Comparison of ENCODE assay signal across 35 cellular contexts in genomic region chr2:221202431-221202830, GRCh38.
"Had no signal": no experiment of that assay in that cellular context is flagged by ENCODE, and none has a peak within 500 bp of the region (broad histone marks: within the 10 kb centered on the region; RNA-seq: fewer than 3 reads in every experiment).

No MANE protein-coding gene starts in this region.

- H3K4me1 ChIP-seq: ascending aorta, colonic mucosa, esophagus squamous epithelium, heart right ventricle, pancreas, prostate gland, uterus had no signal

- DNase-seq: activated CD4-positive, alpha-beta T cell treated with anti-CD3 and anti-CD28 coated beads for 48 hours; activated CD4-positive, alpha-beta T cell treated with anti-CD3 and anti-CD28 coated beads, Interleukin-2, amount 50 U/mL, for 48 hours; activated CD8-positive, alpha-beta memory T cell treated with anti-CD3 and anti-CD28 coated beads for 24 hours; activated effector memory CD4-positive, alpha-beta T cell treated with anti-CD3 and anti-CD28 coated beads, Interleukin-2, amount 50 U/mL, for 16 hours; activated naive CD4-positive, alpha-beta T cell treated with anti-CD3 and anti-CD28 coated beads, Interleukin-2, amount 10 ng/mL, durations not matched to agents 7 days and 5 days; activated naive CD8-positive, alpha-beta T cell treated with anti-CD3 and anti-CD28 coated beads, Interleukin-2, amount 10 ng/mL, durations not matched to agents 7 days and 5 days; cerebellar nuclear complex; colonic mucosa; effector CD8-positive, alpha-beta T cell; esophagus squamous epithelium; foreskin melanocyte; heart right ventricle; naive thymus-derived CD8-positive, alpha-beta T cell; nucleus accumbens; pancreas; sigmoid colon; small intestine; stimulated activated CD4-positive, alpha-beta T cell treated with anti-CD3 and anti-CD28 coated beads, Interleukin-4, amount 100 ng/mL, for 24 hours; uterus had no signal

- FAIRE-seq: endometrium, pancreas, small intestine, TTC549 had no signal

- H3K4me3 ChIP-seq: ascending aorta, cardiac muscle cell, colonic mucosa, esophagus squamous epithelium, heart right ventricle, pancreas, prostate gland, sigmoid colon, thoracic aorta, uterus had no signal

- H3K27me3 Mint-ChIP-seq: activated naive CD4-positive, alpha-beta T cell treated with anti-CD3 and anti-CD28 coated beads, Interleukin-2, amount 10 ng/mL, durations not matched to agents 7 days and 5 days; activated naive CD8-positive, alpha-beta T cell treated with anti-CD3 and anti-CD28 coated beads, Interleukin-2, amount 10 ng/mL, durations not matched to agents 7 days and 5 days; brain; naive thymus-derived CD8-positive, alpha-beta T cell; stimulated activated naive CD8-positive, alpha-beta T cell treated with anti-CD3 and anti-CD28 coated beads, Interleukin-15, Interleukin-2, amounts not matched to agents 100 ng/mL and 50 ng/mL, for 24 hours had no signal

- H3K36me3 Mint-ChIP-seq: activated naive CD4-positive, alpha-beta T cell treated with anti-CD3 and anti-CD28 coated beads, Interleukin-2, amount 10 ng/mL, durations not matched to agents 7 days and 5 days; activated naive CD8-positive, alpha-beta T cell treated with anti-CD3 and anti-CD28 coated beads, Interleukin-2, amount 10 ng/mL, durations not matched to agents 7 days and 5 days; brain; mesothelial cell of epicardium; naive thymus-derived CD8-positive, alpha-beta T cell; stimulated activated effector memory CD8-positive, alpha-beta T cell treated with anti-CD3 and anti-CD28 coated beads, Interleukin-12 subunit alpha, Interleukin-12 subunit beta, amount 100 ng/mL, for 72 hours; type B pancreatic cell had no signal

- H3K27ac ChIP-seq: ascending aorta, cardiac muscle cell, colonic mucosa, epithelial cell of prostate, esophagus squamous epithelium, heart right ventricle, pancreas, prostate gland, sigmoid colon, thoracic aorta, uterus, VCaP had no signal

- H3K9me3 ChIP-seq: ascending aorta, colonic mucosa, esophagus squamous epithelium, heart right ventricle, pancreas, prostate gland, sigmoid colon, thoracic aorta, uterus had no signal

- H3K27ac Mint-ChIP-seq: activated naive CD4-positive, alpha-beta T cell treated with anti-CD3 and anti-CD28 coated beads, Interleukin-2, amount 10 ng/mL, durations not matched to agents 7 days and 5 days; activated naive CD8-positive, alpha-beta T cell treated with anti-CD3 and anti-CD28 coated beads, Interleukin-2, amount 10 ng/mL, durations not matched to agents 7 days and 5 days; activated T-helper 1 cell treated with anti-CD3 and anti-CD28 coated beads, Interleukin-12 subunit alpha, Interleukin-12 subunit beta, Interleukin-2, Interleukin-4 antibody, amounts not matched to agents 30 ng/mL and 10 ng/mL and 1 ng/mL, durations not matched to agents 14 hours and 24 hours and 36 hours; mesothelial cell of epicardium; naive thymus-derived CD8-positive, alpha-beta T cell; stimulated activated effector memory CD8-positive, alpha-beta T cell treated with anti-CD3 and anti-CD28 coated beads, Interleukin-12 subunit alpha, Interleukin-12 subunit beta, amount 100 ng/mL, for 72 hours; stimulated activated naive CD8-positive, alpha-beta T cell treated with anti-CD3 and anti-CD28 coated beads, Interleukin-15, Interleukin-2, amounts not matched to agents 100 ng/mL and 50 ng/mL, for 24 hours; type B pancreatic cell had no signal

- H3K9me3 Mint-ChIP-seq: activated naive CD4-positive, alpha-beta T cell treated with anti-CD3 and anti-CD28 coated beads, Interleukin-2, amount 10 ng/mL, durations not matched to agents 7 days and 5 days; activated naive CD8-positive, alpha-beta T cell treated with anti-CD3 and anti-CD28 coated beads, Interleukin-2, amount 10 ng/mL, durations not matched to agents 7 days and 5 days; activated T-helper 1 cell treated with anti-CD3 and anti-CD28 coated beads, Interleukin-12 subunit alpha, Interleukin-12 subunit beta, Interleukin-2, Interleukin-4 antibody, amounts not matched to agents 30 ng/mL and 10 ng/mL and 1 ng/mL, durations not matched to agents 14 hours and 24 hours and 36 hours; brain; mesothelial cell of epicardium; naive thymus-derived CD8-positive, alpha-beta T cell; neural crest cell; stimulated activated effector memory CD8-positive, alpha-beta T cell treated with anti-CD3 and anti-CD28 coated beads, Interleukin-12 subunit alpha, Interleukin-12 subunit beta, amount 100 ng/mL, for 72 hours; stimulated activated naive CD8-positive, alpha-beta T cell treated with anti-CD3 and anti-CD28 coated beads, Interleukin-15, Interleukin-2, amounts not matched to agents 100 ng/mL and 50 ng/mL, for 24 hours had no signal

- ATAC-seq: activated CD4-positive, CD25-positive, alpha-beta regulatory T cell treated with anti-CD3 and anti-CD28 coated beads, Interleukin-2, amount 50 U/mL, for 24 hours; heart right ventricle; naive thymus-derived CD8-positive, alpha-beta T cell; pancreas; stimulated activated effector memory CD8-positive, alpha-beta T cell treated with anti-CD3 and anti-CD28 coated beads, Interleukin-12 subunit alpha, Interleukin-12 subunit beta, amount 100 ng/mL, for 72 hours had no signal

- H3K36me3 ChIP-seq: ascending aorta, cardiac muscle cell, colonic mucosa, esophagus squamous epithelium, heart right ventricle, pancreas, prostate gland, sigmoid colon, thoracic aorta, uterus had no signal

- H3K4me1 Mint-ChIP-seq: activated naive CD4-positive, alpha-beta T cell treated with anti-CD3 and anti-CD28 coated beads, Interleukin-2, amount 10 ng/mL, durations not matched to agents 7 days and 5 days; activated naive CD8-positive, alpha-beta T cell treated with anti-CD3 and anti-CD28 coated beads, Interleukin-2, amount 10 ng/mL, durations not matched to agents 7 days and 5 days; stimulated activated effector memory CD8-positive, alpha-beta T cell treated with anti-CD3 and anti-CD28 coated beads, Interleukin-12 subunit alpha, Interleukin-12 subunit beta, amount 100 ng/mL, for 72 hours had no signal

- H3K4me3 Mint-ChIP-seq: activated naive CD4-positive, alpha-beta T cell treated with anti-CD3 and anti-CD28 coated beads, Interleukin-2, amount 10 ng/mL, durations not matched to agents 7 days and 5 days; activated naive CD8-positive, alpha-beta T cell treated with anti-CD3 and anti-CD28 coated beads, Interleukin-2, amount 10 ng/mL, durations not matched to agents 7 days and 5 days; activated T-helper 1 cell treated with anti-CD3 and anti-CD28 coated beads, Interleukin-12 subunit alpha, Interleukin-12 subunit beta, Interleukin-2, Interleukin-4 antibody, amounts not matched to agents 30 ng/mL and 10 ng/mL and 1 ng/mL, durations not matched to agents 14 hours and 24 hours and 36 hours; brain; mesothelial cell of epicardium; naive thymus-derived CD8-positive, alpha-beta T cell; neural crest cell; stimulated activated effector memory CD8-positive, alpha-beta T cell treated with anti-CD3 and anti-CD28 coated beads, Interleukin-12 subunit alpha, Interleukin-12 subunit beta, amount 100 ng/mL, for 72 hours; stimulated activated naive CD8-positive, alpha-beta T cell treated with anti-CD3 and anti-CD28 coated beads, Interleukin-15, Interleukin-2, amounts not matched to agents 100 ng/mL and 50 ng/mL, for 24 hours; type B pancreatic cell had no signal
